In the genomic region with DNA sequence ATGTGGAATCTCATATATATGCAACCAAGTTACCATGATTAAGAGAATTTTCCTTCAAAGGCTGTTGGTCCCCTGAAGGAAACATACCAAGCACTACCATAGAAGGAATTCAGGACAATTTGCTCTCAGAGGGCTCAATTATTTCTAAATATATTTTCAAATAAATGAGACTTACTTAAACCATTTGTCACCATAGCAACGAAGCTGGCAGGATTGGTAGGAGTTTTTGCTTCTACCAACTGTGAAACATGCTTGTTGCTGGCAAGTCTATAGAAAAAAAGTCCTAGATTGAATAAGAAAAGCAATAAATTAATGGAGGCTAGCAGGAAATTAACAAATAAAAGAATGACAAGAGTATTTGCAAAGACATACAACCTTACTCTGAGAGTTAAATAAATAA, we compare ENCODE assay signal across 1 cellular context.
TF ChIP-seq lines count a peak whose summit lies in the region.

No MANE protein-coding gene starts in this region.

TF ChIP-seq in GM23338, 12 proteins besides CTCF, POLR2A, EP300 and RAD21 (continued from another document):
- TF ChIP-seq, protein P1, sequence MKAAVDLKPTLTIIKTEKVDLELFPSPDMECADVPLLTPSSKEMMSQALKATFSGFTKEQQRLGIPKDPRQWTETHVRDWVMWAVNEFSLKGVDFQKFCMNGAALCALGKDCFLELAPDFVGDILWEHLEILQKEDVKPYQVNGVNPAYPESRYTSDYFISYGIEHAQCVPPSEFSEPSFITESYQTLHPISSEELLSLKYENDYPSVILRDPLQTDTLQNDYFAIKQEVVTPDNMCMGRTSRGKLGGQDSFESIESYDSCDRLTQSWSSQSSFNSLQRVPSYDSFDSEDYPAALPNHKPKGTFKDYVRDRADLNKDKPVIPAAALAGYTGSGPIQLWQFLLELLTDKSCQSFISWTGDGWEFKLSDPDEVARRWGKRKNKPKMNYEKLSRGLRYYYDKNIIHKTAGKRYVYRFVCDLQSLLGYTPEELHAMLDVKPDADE (IDR thresholded peaks at IDR 0.05), result no peak
- TF ChIP-seq EZH2 (IDR thresholded peaks at IDR 0.05; ENCODE audit: low read depth, unreplicated experiment) (no peak), STAT1 (IDR thresholded peaks at IDR 0.05; ENCODE audit: unreplicated experiment) (no peak), ZNF114 (CRISPR knock-in tag; IDR thresholded peaks at IDR 0.05) (no peak), ZNF331 (CRISPR knock-in tag; IDR thresholded peaks at IDR 0.05; ENCODE audit: low read depth) (no peak), JUNB (IDR thresholded peaks at IDR 0.05; ENCODE audit: unreplicated experiment) (no peak), EZH2phosphoT487 (IDR thresholded peaks at IDR 0.05; ENCODE audit: unreplicated experiment) (no peak)
- TF ChIP-seq, protein P2, sequence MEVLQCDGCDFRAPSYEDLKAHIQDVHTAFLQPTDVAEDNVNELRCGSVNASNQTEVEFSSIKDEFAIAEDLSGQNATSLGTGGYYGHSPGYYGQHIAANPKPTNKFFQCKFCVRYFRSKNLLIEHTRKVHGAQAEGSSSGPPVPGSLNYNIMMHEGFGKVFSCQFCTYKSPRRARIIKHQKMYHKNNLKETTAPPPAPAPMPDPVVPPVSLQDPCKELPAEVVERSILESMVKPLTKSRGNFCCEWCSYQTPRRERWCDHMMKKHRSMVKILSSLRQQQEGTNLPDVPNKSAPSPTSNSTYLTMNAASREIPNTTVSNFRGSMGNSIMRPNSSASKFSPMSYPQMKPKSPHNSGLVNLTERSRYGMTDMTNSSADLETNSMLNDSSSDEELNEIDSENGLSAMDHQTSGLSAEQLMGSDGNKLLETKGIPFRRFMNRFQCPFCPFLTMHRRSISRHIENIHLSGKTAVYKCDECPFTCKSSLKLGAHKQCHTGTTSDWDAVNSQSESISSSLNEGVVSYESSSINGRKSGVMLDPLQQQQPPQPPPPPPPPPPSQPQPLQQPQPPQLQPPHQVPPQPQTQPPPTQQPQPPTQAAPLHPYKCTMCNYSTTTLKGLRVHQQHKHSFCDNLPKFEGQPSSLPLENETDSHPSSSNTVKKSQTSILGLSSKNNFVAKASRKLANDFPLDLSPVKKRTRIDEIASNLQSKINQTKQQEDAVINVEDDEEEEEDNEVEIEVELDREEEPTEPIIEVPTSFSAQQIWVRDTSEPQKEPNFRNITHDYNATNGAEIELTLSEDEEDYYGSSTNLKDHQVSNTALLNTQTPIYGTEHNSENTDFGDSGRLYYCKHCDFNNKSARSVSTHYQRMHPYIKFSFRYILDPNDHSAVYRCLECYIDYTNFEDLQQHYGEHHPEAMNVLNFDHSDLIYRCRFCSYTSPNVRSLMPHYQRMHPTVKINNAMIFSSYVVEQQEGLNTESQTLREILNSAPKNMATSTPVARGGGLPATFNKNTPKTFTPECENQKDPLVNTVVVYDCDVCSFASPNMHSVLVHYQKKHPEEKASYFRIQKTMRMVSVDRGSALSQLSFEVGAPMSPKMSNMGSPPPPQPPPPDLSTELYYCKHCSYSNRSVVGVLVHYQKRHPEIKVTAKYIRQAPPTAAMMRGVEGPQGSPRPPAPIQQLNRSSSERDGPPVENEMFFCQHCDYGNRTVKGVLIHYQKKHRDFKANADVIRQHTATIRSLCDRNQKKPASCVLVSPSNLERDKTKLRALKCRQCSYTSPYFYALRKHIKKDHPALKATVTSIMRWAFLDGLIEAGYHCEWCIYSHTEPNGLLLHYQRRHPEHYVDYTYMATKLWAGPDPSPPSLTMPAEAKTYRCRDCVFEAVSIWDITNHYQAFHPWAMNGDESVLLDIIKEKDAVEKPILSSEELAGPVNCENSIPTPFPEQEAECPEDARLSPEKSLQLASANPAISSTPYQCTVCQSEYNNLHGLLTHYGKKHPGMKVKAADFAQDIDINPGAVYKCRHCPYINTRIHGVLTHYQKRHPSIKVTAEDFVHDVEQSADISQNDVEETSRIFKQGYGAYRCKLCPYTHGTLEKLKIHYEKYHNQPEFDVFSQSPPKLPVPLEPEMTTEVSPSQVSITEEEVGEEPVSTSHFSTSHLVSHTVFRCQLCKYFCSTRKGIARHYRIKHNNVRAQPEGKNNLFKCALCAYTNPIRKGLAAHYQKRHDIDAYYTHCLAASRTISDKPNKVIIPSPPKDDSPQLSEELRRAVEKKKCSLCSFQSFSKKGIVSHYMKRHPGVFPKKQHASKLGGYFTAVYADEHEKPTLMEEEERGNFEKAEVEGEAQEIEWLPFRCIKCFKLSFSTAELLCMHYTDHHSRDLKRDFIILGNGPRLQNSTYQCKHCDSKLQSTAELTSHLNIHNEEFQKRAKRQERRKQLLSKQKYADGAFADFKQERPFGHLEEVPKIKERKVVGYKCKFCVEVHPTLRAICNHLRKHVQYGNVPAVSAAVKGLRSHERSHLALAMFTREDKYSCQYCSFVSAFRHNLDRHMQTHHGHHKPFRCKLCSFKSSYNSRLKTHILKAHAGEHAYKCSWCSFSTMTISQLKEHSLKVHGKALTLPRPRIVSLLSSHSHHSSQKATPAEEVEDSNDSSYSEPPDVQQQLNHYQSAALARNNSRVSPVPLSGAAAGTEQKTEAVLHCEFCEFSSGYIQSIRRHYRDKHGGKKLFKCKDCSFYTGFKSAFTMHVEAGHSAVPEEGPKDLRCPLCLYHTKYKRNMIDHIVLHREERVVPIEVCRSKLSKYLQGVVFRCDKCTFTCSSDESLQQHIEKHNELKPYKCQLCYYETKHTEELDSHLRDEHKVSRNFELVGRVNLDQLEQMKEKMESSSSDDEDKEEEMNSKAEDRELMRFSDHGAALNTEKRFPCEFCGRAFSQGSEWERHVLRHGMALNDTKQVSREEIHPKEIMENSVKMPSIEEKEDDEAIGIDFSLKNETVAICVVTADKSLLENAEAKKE (CRISPR knock-in tag; IDR thresholded peaks at IDR 0.05), result no peak
